ENCODE assay signal across 8 cellular contexts in genomic region chr9:89436963-89437625, GRCh38.
DNase-seq lines count a peak whose midpoint lies in the region; ATAC-seq and TF ChIP-seq lines count a peak whose summit lies in the region.

No MANE protein-coding gene starts in this region.

- no peak overlapping the region for H3K4me2 ChIP-seq in Karpas-422 (ENCODE audit: low read depth, low read length, poor library complexity, severe bottlenecking)

- peaks cover 47% of the 10 kb centered on the region for H4K20me1 ChIP-seq in Karpas-422 (ENCODE audit: insufficient read depth, low read depth, low read length)

- H3K9me3 Mint-ChIP-seq in neural crest cell = no peaks in the 10 kb centered on the region

- H3K4me3 ChIP-seq in Karpas-422 (ENCODE audit: low read length) = no peak overlapping the region

- peak overlapping the region; percentile 88 for H3K27ac Mint-ChIP-seq in neural crest cell (ENCODE audit: unreplicated experiment)

- H3K36me3 ChIP-seq in Karpas-422 (ENCODE audit: insufficient read depth, low read length) = no peaks in the 10 kb centered on the region

- no peak overlapping the region for H2AFZ ChIP-seq in Karpas-422 (ENCODE audit: low read length)

- H3K27me3 ChIP-seq in Karpas-422 (ENCODE audit: low read length) = no peaks in the 10 kb centered on the region

- no peaks in the 10 kb centered on the region for H3K36me3 Mint-ChIP-seq in neural crest cell (ENCODE audit: low read depth)

- no peaks in the 10 kb centered on the region for H3K79me2 ChIP-seq in Karpas-422 (ENCODE audit: low read length)

- H3K9me2 ChIP-seq in Karpas-422 (replicated peaks; ENCODE audit: insufficient read depth, low read length) = no peaks in the 10 kb centered on the region

- DNase-seq in NCI-H1436 (lab: John Stamatoyannopoulos, UW) (peak; percentile 7), NCI-H1436 treated with DMSO at 0.1 percent for 48 hours (lab: John Stamatoyannopoulos, UW) (no peak), NCI-H2196 treated with DMSO at 0.1 percent for 48 hours (lab: John Stamatoyannopoulos, UW; ENCODE audit: unreplicated experiment) (peak; percentile 89), neural crest cell (ENCODE audit: low read depth, low spot score) (no peak), NOMO-1 treated with dmso at 0.1 percent for 144 hours (lab: John Stamatoyannopoulos, UW; ENCODE audit: unreplicated experiment) (no peak), Karpas-422 (no peak)
- DNase-seq in activated naive CD4-positive, alpha-beta T cell treated with Interleukin-2 at 50 U/mL for 16 hours = peak; percentile 59

- peaks cover 53% of the 10 kb centered on the region for H3K4me1 ChIP-seq in Karpas-422 (ENCODE audit: low read length)

- ATAC-seq in HG02870 (IDR thresholded peaks at IDR 0.05; ENCODE audit: unreplicated experiment) = no peak

- H3K9ac ChIP-seq in Karpas-422 (ENCODE audit: low read length) = no peak overlapping the region

- H3K27ac ChIP-seq in Karpas-422 (ENCODE audit: low read length) = no peak overlapping the region

- no peak for TF ChIP-seq CTCF in neural crest cell (conservative IDR thresholded peaks at IDR 0.05)

- H3K4me3 Mint-ChIP-seq in neural crest cell = no peak overlapping the region

- no peaks in the 10 kb centered on the region for H3K9me3 ChIP-seq in Karpas-422 (ENCODE audit: low read length)

- peaks cover 5% of the 10 kb centered on the region for H3K27me3 Mint-ChIP-seq in neural crest cell (ENCODE audit: low read depth)

- peaks cover 20% of the 10 kb centered on the region for H3K4me1 Mint-ChIP-seq in neural crest cell

Comparison
In these comparisons a context has a peak if more than half of its experiments do, and no peak if none do; other contexts are left out.
1. DNase-seq: peak in NCI-H1436 (single experiment), NCI-H2196 treated with DMSO at 0.1 percent for 48 hours (single experiment) and activated naive CD4-positive, alpha-beta T cell treated with Interleukin-2 at 50 U/mL for 16 hours (single experiment); none in NCI-H1436 treated with DMSO at 0.1 percent for 48 hours (single experiment), neural crest cell (single experiment), NOMO-1 treated with dmso at 0.1 percent for 144 hours (single experiment) and Karpas-422 (single experiment).